Comparison of ENCODE assay signal across 8 cellular contexts in genomic region chr10:90592903-90593302, GRCh38.
A peak's percentile ranks its signal among the peaks of the same experiment; 100 is the strongest.
DNase-seq lines count a peak whose midpoint lies in the region; ATAC-seq and TF ChIP-seq lines count a peak whose summit lies in the region.

No MANE protein-coding gene starts in this region.

- TF ChIP-seq CTCF in GM10266 (IDR thresholded peaks at IDR 0.05; ENCODE audit: control insufficient read depth, insufficient read depth, low read depth, missing control alignments) (peak; percentile 31), progenitor cell of endocrine pancreas (IDR thresholded peaks at IDR 0.05; ENCODE audit: unreplicated experiment) (peak; percentile 74)
- no peak for TF ChIP-seq CTCF in CD4-positive, alpha-beta T cell (IDR thresholded peaks at IDR 0.05)

- no peak overlapping the region for H3K4me3 Mint-ChIP-seq in progenitor cell of endocrine pancreas (ENCODE audit: low read depth)
- H3K4me3 Mint-ChIP-seq in CD4-positive, alpha-beta T cell = no peak overlapping the region

- DNase-seq in 8988T (peak; percentile 32), GM10266 (ENCODE audit: extremely low spot score) (peak; percentile 18), HK-2 (ENCODE audit: unreplicated experiment) (peak; percentile 6), RPMI7951 (ENCODE audit: low read depth) (peak; percentile 77), fibroblast of the conjunctiva (ENCODE audit: low read depth) (peak; percentile 59), progenitor cell of endocrine pancreas (ENCODE audit: low spot score, unreplicated experiment) (peak; percentile 39), foreskin melanocyte (no peak)
- no peak for DNase-seq in CD4-positive, alpha-beta T cell

- peaks cover 1% of the 10 kb centered on the region for H3K4me1 Mint-ChIP-seq in progenitor cell of endocrine pancreas (ENCODE audit: low read depth)
- H3K4me1 Mint-ChIP-seq in CD4-positive, alpha-beta T cell (ENCODE audit: low read depth) = no peaks in the 10 kb centered on the region

- H3K27me3 ChIP-seq in CD4-positive, alpha-beta T cell (ENCODE audit: control insufficient read depth, insufficient read depth, low read length) = no peaks in the 10 kb centered on the region

- H3K27ac ChIP-seq in CD4-positive, alpha-beta T cell (ENCODE audit: low read depth, low read length) = no peak overlapping the region

- no peak for ATAC-seq in CD4-positive, alpha-beta T cell (ENCODE audit: poor library complexity)

- H3K27me3 Mint-ChIP-seq in progenitor cell of endocrine pancreas = peaks cover 8% of the 10 kb centered on the region
- peaks cover 22% of the 10 kb centered on the region for H3K27me3 Mint-ChIP-seq in CD4-positive, alpha-beta T cell

- POLR2A ChIA-PET in CD4-positive, alpha-beta T cell (lab: Charles Lee) = no interaction called here

- intact Hi-C loops in CD4-positive, alpha-beta T cell (cut with DNase I, micrococcal nuclease) = loop anchor here in 1 of 2 experiments (10.0 kb wide), 1 partner anchor 798 kb away; no protein-coding TSS in a partner anchor

- H3K9me3 Mint-ChIP-seq in progenitor cell of endocrine pancreas (ENCODE audit: low read depth) = no peaks in the 10 kb centered on the region
- no peaks in the 10 kb centered on the region for H3K9me3 Mint-ChIP-seq in CD4-positive, alpha-beta T cell

- no peak overlapping the region for H3K27ac Mint-ChIP-seq in progenitor cell of endocrine pancreas
- H3K27ac Mint-ChIP-seq in CD4-positive, alpha-beta T cell = no peak overlapping the region

- H3K9me3 ChIP-seq in CD4-positive, alpha-beta T cell (ENCODE audit: control insufficient read depth, low read length) = no peaks in the 10 kb centered on the region

- no peaks in the 10 kb centered on the region for H3K36me3 Mint-ChIP-seq in progenitor cell of endocrine pancreas (ENCODE audit: insufficient read depth)
- no peaks in the 10 kb centered on the region for H3K36me3 Mint-ChIP-seq in CD4-positive, alpha-beta T cell (ENCODE audit: low read depth)

- CTCF ChIA-PET in CD4-positive, alpha-beta T cell (lab: Charles Lee) = no interaction called here

Comparison
In these comparisons a context has a peak if more than half of its experiments do, and no peak if none do; other contexts are left out.
1. DNase-seq: peak in 8988T (single experiment), GM10266 (single experiment), HK-2 (single experiment), RPMI7951 (single experiment), fibroblast of the conjunctiva (single experiment) and progenitor cell of endocrine pancreas (single experiment); none in CD4-positive, alpha-beta T cell (0 of 10) and foreskin melanocyte (single experiment).